In genomic region chr16:745739-746138, GRCh38 we compare ENCODE assay signal across 12 cellular contexts. TPM values are rescaled to one million over a fixed set of nuclear protein-coding genes. Genes with fewer than 3 reads are reported as not detected.
DNase-seq lines count a peak whose midpoint lies in the region; ATAC-seq and TF ChIP-seq lines count a peak whose summit lies in the region.
"Had no signal": no experiment of that assay in that cellular context is flagged by ENCODE, and none has a peak within 500 bp of the region (broad histone marks: within the 10 kb centered on the region; RNA-seq: fewer than 3 reads in every experiment).

No MANE protein-coding gene starts in this region.

- H3K27ac Mint-ChIP-seq in activated naive CD8-positive, alpha-beta T cell treated with anti-CD3 and anti-CD28 coated beads, Interleukin-2, amount 10 ng/mL, durations not matched to agents 7 days and 5 days = no peak overlapping the region

- H3K4me1 Mint-ChIP-seq in activated naive CD8-positive, alpha-beta T cell treated with anti-CD3 and anti-CD28 coated beads, Interleukin-2, amount 10 ng/mL, durations not matched to agents 7 days and 5 days = no peaks in the 10 kb centered on the region

- intact Hi-C loops in lower lobe of right lung (cut with DNase I) = no loop called here

- H3K4me3 ChIP-seq in H7 (ENCODE audit: insufficient read depth, low read depth, low read length) (no peak overlapping the region), lower lobe of right lung (no peak overlapping the region)
- H3K4me3 ChIP-seq: thoracic aorta had no signal

- POLR2A ChIA-PET in activated naive CD8-positive, alpha-beta T cell treated with anti-CD3 and anti-CD28 coated beads, Interleukin-2, amount 10 ng/mL, durations not matched to agents 7 days and 5 days (lab: Charles Lee) = no interaction called here

- H3K36me3 ChIP-seq in H7 (replicated peaks; ENCODE audit: control insufficient read depth, insufficient read depth, low read length) (no peaks in the 10 kb centered on the region), lower lobe of right lung (no peaks in the 10 kb centered on the region)
- H3K36me3 ChIP-seq: thoracic aorta had no signal

- H3K4me1 ChIP-seq in lower lobe of right lung = peaks cover 4% of the 10 kb centered on the region

- peak; percentile 26 for ATAC-seq in activated naive CD8-positive, alpha-beta T cell treated with anti-CD3 and anti-CD28 coated beads, Interleukin-2, amount 10 ng/mL, durations not matched to agents 7 days and 5 days (ENCODE audit: low read depth)
- ATAC-seq in lower lobe of right lung (peak in 1 of 2 donors; percentile 40), GM18867 (IDR thresholded peaks at IDR 0.05; ENCODE audit: unreplicated experiment) (no peak), HG03135 (IDR thresholded peaks at IDR 0.05; ENCODE audit: unreplicated experiment) (no peak), GM18511 (IDR thresholded peaks at IDR 0.05; ENCODE audit: unreplicated experiment) (no peak)

- no peak overlapping the region for H3K27ac ChIP-seq in lower lobe of right lung
- H3K27ac ChIP-seq: thoracic aorta had no signal

- TF ChIP-seq CTCF in lower lobe of right lung (IDR thresholded peaks at IDR 0.05) = peak; percentile 38

- H3K27me3 ChIP-seq in H7 (ENCODE audit: control insufficient read depth, insufficient read depth, low read length) (no peaks in the 10 kb centered on the region), lower lobe of right lung (ENCODE audit: low read depth) (no peaks in the 10 kb centered on the region)

- DNase-seq in D341Med (ENCODE audit: low spot score) = peak; percentile 69
- DNase-seq in H7 = peak; percentile 99
- DNase-seq in activated naive CD8-positive, alpha-beta T cell treated with anti-CD3 and anti-CD28 coated beads, Interleukin-2, amount 10 ng/mL, durations not matched to agents 7 days and 5 days = peak; percentile 45
- DNase-seq in lower lobe of right lung = no peak
- no peak for DNase-seq in AG20443 (ENCODE audit: low spot score)
- DNase-seq: amygdala, NCI-H2029 had no signal

- H3K36me3 Mint-ChIP-seq in activated naive CD8-positive, alpha-beta T cell treated with anti-CD3 and anti-CD28 coated beads, Interleukin-2, amount 10 ng/mL, durations not matched to agents 7 days and 5 days = no peaks in the 10 kb centered on the region

- no peaks in the 10 kb centered on the region for H3K9me3 Mint-ChIP-seq in activated naive CD8-positive, alpha-beta T cell treated with anti-CD3 and anti-CD28 coated beads, Interleukin-2, amount 10 ng/mL, durations not matched to agents 7 days and 5 days

- no peaks in the 10 kb centered on the region for H3K9me3 ChIP-seq in lower lobe of right lung
- H3K9me3 ChIP-seq: thoracic aorta had no signal

- no peak overlapping the region for H3K4me3 Mint-ChIP-seq in activated naive CD8-positive, alpha-beta T cell treated with anti-CD3 and anti-CD28 coated beads, Interleukin-2, amount 10 ng/mL, durations not matched to agents 7 days and 5 days

- H3K27me3 Mint-ChIP-seq in activated naive CD8-positive, alpha-beta T cell treated with anti-CD3 and anti-CD28 coated beads, Interleukin-2, amount 10 ng/mL, durations not matched to agents 7 days and 5 days = no peaks in the 10 kb centered on the region

RNA-seq across cellular contexts. Expression of gene CIAO3, which starts 4.9 kb away (rescaled TPM):
- total RNA-seq in H7 (2014; rRNA removed; shearing (Covaris generic)) = 42.6 and 46.1 TPM in 2 replicates
- total RNA-seq in activated naive CD8-positive, alpha-beta T cell treated with anti-CD3 and anti-CD28 coated beads, Interleukin-2, amount 10 ng/mL, durations not matched to agents 7 days and 5 days = 10 to 100 TPM; 39.6 to 42.4 TPM
- total RNA-seq in lower lobe of right lung = 24.3 TPM

RNA-seq across cellular contexts. Expression of gene MSLN, which starts 14.8 kb away (rescaled TPM):
- total RNA-seq in H7 (2014; rRNA removed; shearing (Covaris generic)) = 0.15 TPM in 1 of 2 replicates, not detected in the other
- not detected for total RNA-seq in activated naive CD8-positive, alpha-beta T cell treated with anti-CD3 and anti-CD28 coated beads, Interleukin-2, amount 10 ng/mL, durations not matched to agents 7 days and 5 days
- 42.6 TPM for total RNA-seq in lower lobe of right lung

RNA-seq across cellular contexts. Expression of gene HAGHL, which starts 18.8 kb away (rescaled TPM):
- total RNA-seq in H7 (2014; rRNA removed; shearing (Covaris generic)) = 26.6 and 33.1 TPM in 2 replicates
- total RNA-seq in activated naive CD8-positive, alpha-beta T cell treated with anti-CD3 and anti-CD28 coated beads, Interleukin-2, amount 10 ng/mL, durations not matched to agents 7 days and 5 days = 10 to 100 TPM; 25.8 to 34.2 TPM
- total RNA-seq in lower lobe of right lung = 15.6 TPM

RNA-seq across cellular contexts. Expression of gene CCDC78, which starts 19.5 kb away (rescaled TPM):
- total RNA-seq in H7 (2014; rRNA removed; shearing (Covaris generic)) = 11.3 and 21.0 TPM in 2 replicates
- 1 to 10 TPM; 5.8 to 6.1 TPM for total RNA-seq in activated naive CD8-positive, alpha-beta T cell treated with anti-CD3 and anti-CD28 coated beads, Interleukin-2, amount 10 ng/mL, durations not matched to agents 7 days and 5 days
- 26.1 TPM for total RNA-seq in lower lobe of right lung
- total RNA-seq: skeletal muscle tissue had no signal

RNA-seq across cellular contexts. Expression of gene ANTKMT, which starts 24.8 kb away (rescaled TPM):
- total RNA-seq in H7 (2014; rRNA removed; shearing (Covaris generic)) = 22.6 and 29.8 TPM in 2 replicates
- total RNA-seq in activated naive CD8-positive, alpha-beta T cell treated with anti-CD3 and anti-CD28 coated beads, Interleukin-2, amount 10 ng/mL, durations not matched to agents 7 days and 5 days = 10 to 100 TPM; 21.6 to 23.2 TPM
- 36.5 TPM for total RNA-seq in lower lobe of right lung

Comparison
In these comparisons a context has a peak if more than half of its experiments do, and no peak if none do; other contexts are left out.
1. DNase-seq: peak in D341Med (single experiment), H7 (single experiment) and activated naive CD8-positive, alpha-beta T cell treated with anti-CD3 and anti-CD28 coated beads, Interleukin-2, amount 10 ng/mL, durations not matched to agents 7 days and 5 days (single experiment); none in lower lobe of right lung (single experiment) and AG20443 (single experiment).
2. RNA of gene MSLN, which starts 14.8 kb away (total RNA-seq): 42.6 TPM in lower lobe of right lung (single experiment); not detected in activated naive CD8-positive, alpha-beta T cell treated with anti-CD3 and anti-CD28 coated beads, Interleukin-2, amount 10 ng/mL, durations not matched to agents 7 days and 5 days and 0.15 TPM in H7; every median in the first group is over 10 times any median in the second.